In the genomic region with DNA sequence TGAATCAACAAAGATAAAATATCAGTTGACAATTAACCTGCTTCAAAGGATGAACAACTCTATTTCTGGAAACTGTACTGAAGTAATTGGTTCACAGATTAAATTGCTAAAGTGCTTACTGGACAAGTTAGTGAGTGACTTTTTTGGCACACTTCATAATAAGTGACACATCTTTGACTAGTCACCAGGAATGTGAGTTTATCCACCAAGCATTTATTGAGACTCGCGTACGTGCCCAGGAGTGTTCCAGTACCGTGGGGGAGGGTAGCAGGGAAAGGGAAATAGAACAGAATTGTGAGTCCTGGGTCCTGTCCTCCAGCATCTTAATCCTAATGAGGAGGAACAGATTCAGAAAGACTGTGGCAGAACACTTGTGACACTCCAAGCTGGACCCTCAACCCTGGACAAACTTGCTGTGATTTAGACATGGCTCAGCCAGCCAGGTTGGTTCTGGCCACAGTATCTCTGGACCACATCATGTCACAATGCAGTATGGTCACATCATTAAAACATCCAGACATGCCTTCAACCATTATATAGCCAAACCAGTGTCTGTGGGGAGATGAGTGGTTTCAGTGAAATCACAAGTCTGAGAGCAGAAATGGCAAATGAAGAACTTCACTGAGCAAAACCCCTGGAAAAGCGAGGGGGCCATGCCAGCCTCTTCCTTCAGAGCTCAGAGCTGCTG, we compare ENCODE assay signal across 1 cellular context.
TF ChIP-seq lines count a peak whose summit lies in the region.

No MANE protein-coding gene starts in this region.

TF ChIP-seq in IMR-90, 13 proteins besides CTCF, POLR2A, EP300 and RAD21:
- TF ChIP-seq RFX5 (IDR thresholded peaks at IDR 0.05; ENCODE audit: low read depth, low read length) (no peak), BHLHE40 (IDR thresholded peaks at IDR 0.05; ENCODE audit: low read depth, low read length) (0 out of 2 replicates have a peak, but pooled peaks have one; percentile 9), RCOR1 (IDR thresholded peaks at IDR 0.05; ENCODE audit: insufficient replicate concordance, low read length) (no peak), MAFK (IDR thresholded peaks at IDR 0.05; ENCODE audit: low read depth, low read length) (peak; percentile 86), CEBPB (IDR thresholded peaks at IDR 0.05; ENCODE audit: low read depth, low read length) (0 out of 2 replicates have a peak, but pooled peaks have one; percentile 18), FOS (IDR thresholded peaks at IDR 0.05; ENCODE audit: low read depth, low read length) (0 out of 2 replicates have a peak, but pooled peaks have one; percentile 31)
TF ChIP-seq in IMR-90: peak in this region for 4.
